In genomic region chr18:356763-357162, GRCh38 we compare ENCODE assay signal across 25 cellular contexts.
"Had no signal": no experiment of that assay in that cellular context is flagged by ENCODE, and none has a peak within 500 bp of the region (broad histone marks: within the 10 kb centered on the region; RNA-seq: fewer than 3 reads in every experiment).

No MANE protein-coding gene starts in this region.

- H3K4me3 Mint-ChIP-seq: activated naive CD8-positive, alpha-beta T cell treated with anti-CD3 and anti-CD28 coated beads for 36 hours; activated T-cell treated with anti-CD3 and anti-CD28 coated beads, Interleukin-2, amount 50 U/mL, for 4 hours; endodermal cell; immature natural killer cell; natural killer cell; stimulated activated naive B cell treated with anti-CD40 and anti-IgM and Interleukin-4, amounts not matched to agents 10 μg/mL and 1 μg/mL and 100 μg/mL, for 72 hours; T-helper 1 cell treated with Interleukin-12 subunit alpha and Interleukin-12 subunit beta and Interleukin-4 antibody, amounts not matched to agents 30 μg/mL and 1 μg/mL, for 36 hours had no signal

- H3K4me1 Mint-ChIP-seq: activated naive CD8-positive, alpha-beta T cell treated with anti-CD3 and anti-CD28 coated beads for 36 hours; endodermal cell; immature natural killer cell; natural killer cell had no signal

- H3K27ac Mint-ChIP-seq: activated naive CD8-positive, alpha-beta T cell treated with anti-CD3 and anti-CD28 coated beads for 36 hours; endodermal cell; immature natural killer cell; natural killer cell; stimulated activated naive B cell treated with anti-CD40 and anti-IgM and Interleukin-4, amounts not matched to agents 10 μg/mL and 1 μg/mL and 100 μg/mL, for 72 hours; T-helper 1 cell treated with Interleukin-12 subunit alpha and Interleukin-12 subunit beta and Interleukin-4 antibody, amounts not matched to agents 30 μg/mL and 1 μg/mL, for 36 hours had no signal

- H3K36me3 Mint-ChIP-seq: activated naive CD8-positive, alpha-beta T cell treated with anti-CD3 and anti-CD28 coated beads for 36 hours; immature natural killer cell; natural killer cell; stimulated activated naive B cell treated with anti-CD40 and anti-IgM and Interleukin-4, amounts not matched to agents 10 μg/mL and 1 μg/mL and 100 μg/mL, for 72 hours had no signal

- DNase-seq: activated CD4-positive, alpha-beta T cell treated with anti-CD3 and anti-CD28 coated beads for 4 hours; activated CD4-positive, alpha-beta T cell treated with anti-CD3 and anti-CD28 coated beads, Interleukin-2, amount 50 U/mL, for 48 hours; activated CD4-positive, CD25-positive, alpha-beta regulatory T cell; activated CD8-positive, alpha-beta memory T cell treated with anti-CD3 and anti-CD28 coated beads, Interleukin-2, amount 50 U/mL, for 48 hours; activated naive CD4-positive, alpha-beta T cell treated with Interleukin-2 at 50 U/mL for 16 hours; activated naive CD8-positive, alpha-beta T cell treated with anti-CD3 and anti-CD28 coated beads for 36 hours; activated T-cell treated with anti-CD3 and anti-CD28 coated beads, Interleukin-2, amount 50 U/mL, for 4 hours; endodermal cell; foreskin fibroblast; immature natural killer cell; natural killer cell; ovary; psoas muscle; right lobe of liver; stimulated activated CD4-positive, alpha-beta T cell treated with anti-CD3 and anti-CD28 coated beads, Interleukin-2, amount 100 ng/mL, for 48 hours; stimulated activated CD8-positive, alpha-beta memory T cell treated with anti-CD3 and anti-CD28 coated beads, Interleukin-4, amount 100 ng/mL, for 48 hours; stimulated activated naive B cell treated with anti-CD40 and anti-IgM and Interleukin-4, amounts not matched to agents 10 μg/mL and 1 μg/mL and 100 μg/mL, for 72 hours; T1000; upper lobe of left lung had no signal

- H3K9me3 ChIP-seq: ovary, psoas muscle, right lobe of liver, thoracic aorta, upper lobe of left lung had no signal

- H3K36me3 ChIP-seq: ovary, right lobe of liver, thoracic aorta, upper lobe of left lung had no signal

- H3K9me3 Mint-ChIP-seq: activated naive CD8-positive, alpha-beta T cell treated with anti-CD3 and anti-CD28 coated beads for 36 hours; activated T-cell treated with anti-CD3 and anti-CD28 coated beads, Interleukin-2, amount 50 U/mL, for 4 hours; endodermal cell; immature natural killer cell; natural killer cell; stimulated activated naive B cell treated with anti-CD40 and anti-IgM and Interleukin-4, amounts not matched to agents 10 μg/mL and 1 μg/mL and 100 μg/mL, for 72 hours; T-helper 1 cell treated with Interleukin-12 subunit alpha and Interleukin-12 subunit beta and Interleukin-4 antibody, amounts not matched to agents 30 μg/mL and 1 μg/mL, for 36 hours had no signal

- H3K4me3 ChIP-seq: coronary artery, lung, ovary, psoas muscle, right lobe of liver, thoracic aorta, upper lobe of left lung had no signal

- H3K4me1 ChIP-seq: psoas muscle, right lobe of liver had no signal

- H3K27me3 Mint-ChIP-seq: activated naive CD8-positive, alpha-beta T cell treated with anti-CD3 and anti-CD28 coated beads for 36 hours had no signal

- H3K27me3 ChIP-seq: ovary, right lobe of liver, upper lobe of left lung had no signal

- H3K27ac ChIP-seq: ovary, psoas muscle, right lobe of liver, thoracic aorta, upper lobe of left lung had no signal

- FAIRE-seq: bronchial epithelial cell had no signal

- ATAC-seq: activated T-cell treated with anti-CD3 and anti-CD28 coated beads, Interleukin-2, amount 50 U/mL, for 4 hours; left lobe of liver; natural killer cell; psoas muscle; right lobe of liver; stimulated activated naive B cell treated with anti-CD40 and anti-IgM and Interleukin-4, amounts not matched to agents 10 μg/mL and 1 μg/mL and 100 μg/mL, for 72 hours had no signal
